1 cellular context compared by ENCODE assay signal in the genomic region with DNA sequence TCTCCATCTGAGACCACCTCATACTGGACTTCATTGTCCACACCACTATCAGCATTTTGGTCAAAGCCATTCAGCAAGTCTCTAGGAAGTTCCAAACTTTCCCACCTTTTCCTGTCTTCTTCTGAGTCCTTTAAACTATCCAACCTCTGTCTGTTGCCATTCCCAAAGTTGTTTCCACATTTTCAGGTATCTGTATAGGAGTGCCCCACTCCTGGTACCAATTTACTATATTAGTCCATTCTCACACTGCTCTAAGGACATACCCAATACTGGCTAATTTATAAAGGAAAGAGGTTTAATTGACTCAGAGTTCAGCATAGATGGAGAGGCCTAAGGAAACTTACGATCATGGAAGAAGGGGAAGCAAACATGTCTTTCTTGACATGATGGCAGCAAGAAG.
TF ChIP-seq lines count a peak whose summit lies in the region.

No MANE protein-coding gene starts in this region.

TF ChIP-seq in HEK293, 187 proteins besides CTCF, POLR2A, EP300 and RAD21 (continued from another document):
- TF ChIP-seq PATZ1 (tag by site-specific recombination; IDR thresholded peaks at IDR 0.05): no peak
TF ChIP-seq in HEK293: peak in this region for 1.
